In the genomic region with DNA sequence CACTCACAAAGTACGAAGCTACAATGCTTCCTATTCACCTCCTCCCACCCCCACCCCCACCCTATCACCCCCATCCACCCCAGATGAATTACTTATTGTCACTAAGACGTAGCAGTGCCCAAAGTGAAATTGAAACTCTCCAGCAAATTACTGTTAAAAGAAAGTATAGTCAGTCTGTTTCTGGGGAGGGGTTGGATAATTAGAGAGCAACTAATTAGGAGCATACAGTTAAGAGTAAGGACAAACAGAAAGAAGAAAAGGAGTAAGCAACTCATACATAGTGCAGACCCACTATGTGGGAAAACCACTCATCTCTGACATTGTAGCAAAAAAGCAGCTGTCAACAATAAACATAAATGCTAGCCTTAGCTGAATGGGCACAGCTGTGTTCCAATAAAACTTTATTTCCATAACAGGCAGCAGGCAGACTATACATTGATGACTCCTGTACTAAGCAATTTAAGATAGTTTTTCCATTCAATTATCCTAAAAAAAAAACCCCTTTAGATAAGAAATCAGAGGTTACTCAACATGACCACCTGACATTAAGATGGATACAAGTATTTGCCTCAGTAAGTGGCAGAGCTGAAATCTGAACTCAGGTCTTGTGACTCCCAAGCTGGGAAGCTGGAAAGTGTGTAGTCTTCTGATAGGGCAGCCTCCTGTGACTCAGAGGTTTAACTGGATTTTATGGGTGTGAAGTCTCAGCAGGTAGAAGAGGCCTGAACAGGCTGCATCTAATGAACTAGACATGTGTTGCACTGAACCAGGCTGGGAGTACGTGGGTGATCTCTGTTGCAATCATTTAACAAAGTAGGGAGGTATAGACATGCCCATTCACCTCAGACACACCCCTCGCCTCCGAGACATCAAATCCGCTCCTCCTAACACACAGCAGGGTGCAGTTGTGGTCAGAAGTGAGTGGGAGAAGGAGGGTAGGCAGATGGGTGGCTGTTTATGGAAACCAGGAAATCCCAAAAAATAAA, we compare ENCODE assay signal across 1 cellular context.
TF ChIP-seq lines count a peak whose summit lies in the region.

No MANE protein-coding gene starts in this region.

TF ChIP-seq in HEK293, 187 proteins besides CTCF, POLR2A, EP300 and RAD21 (continued from another document):
- TF ChIP-seq, protein P1, sequence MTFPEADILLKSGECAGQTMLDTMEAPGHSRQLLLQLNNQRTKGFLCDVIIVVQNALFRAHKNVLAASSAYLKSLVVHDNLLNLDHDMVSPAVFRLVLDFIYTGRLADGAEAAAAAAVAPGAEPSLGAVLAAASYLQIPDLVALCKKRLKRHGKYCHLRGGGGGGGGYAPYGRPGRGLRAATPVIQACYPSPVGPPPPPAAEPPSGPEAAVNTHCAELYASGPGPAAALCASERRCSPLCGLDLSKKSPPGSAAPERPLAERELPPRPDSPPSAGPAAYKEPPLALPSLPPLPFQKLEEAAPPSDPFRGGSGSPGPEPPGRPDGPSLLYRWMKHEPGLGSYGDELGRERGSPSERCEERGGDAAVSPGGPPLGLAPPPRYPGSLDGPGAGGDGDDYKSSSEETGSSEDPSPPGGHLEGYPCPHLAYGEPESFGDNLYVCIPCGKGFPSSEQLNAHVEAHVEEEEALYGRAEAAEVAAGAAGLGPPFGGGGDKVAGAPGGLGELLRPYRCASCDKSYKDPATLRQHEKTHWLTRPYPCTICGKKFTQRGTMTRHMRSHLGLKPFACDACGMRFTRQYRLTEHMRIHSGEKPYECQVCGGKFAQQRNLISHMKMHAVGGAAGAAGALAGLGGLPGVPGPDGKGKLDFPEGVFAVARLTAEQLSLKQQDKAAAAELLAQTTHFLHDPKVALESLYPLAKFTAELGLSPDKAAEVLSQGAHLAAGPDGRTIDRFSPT (tag by site-specific recombination; IDR thresholded peaks at IDR 0.05): peak; percentile 67
- TF ChIP-seq KLF1 (tag by site-specific recombination; IDR thresholded peaks at IDR 0.05) (0 out of 2 replicates have a peak, but pooled peaks have one; percentile 26), PRDM4 (tag by site-specific recombination; IDR thresholded peaks at IDR 0.05) (0 out of 2 replicates have a peak, but pooled peaks have one; percentile 34), TRIM28 (IDR thresholded peaks at IDR 0.05; ENCODE audit: borderline replicate concordance, low read length) (peak; percentile 42; the same call in 1 of the 2 replicates), ZNF24 (tag by site-specific recombination; IDR thresholded peaks at IDR 0.05) (peak; percentile 91), ZNF843 (tag by site-specific recombination; IDR thresholded peaks at IDR 0.05) (peak; percentile 63; the same call in 1 of the 2 replicates), ZNF621 (tag by site-specific recombination; IDR thresholded peaks at IDR 0.05) (no peak), ZNF18 (tag by site-specific recombination; IDR thresholded peaks at IDR 0.05) (peak; percentile 89), EGR2 (tag by site-specific recombination; IDR thresholded peaks at IDR 0.05; ENCODE audit: low read depth) (peak; percentile 91), ZSCAN23 (tag by site-specific recombination; IDR thresholded peaks at IDR 0.05) (0 out of 2 replicates have a peak, but pooled peaks have one; percentile 58), KLF10 (tag by site-specific recombination; IDR thresholded peaks at IDR 0.05) (peak; percentile 95), ZNF701 (tag by site-specific recombination; IDR thresholded peaks at IDR 0.05) (no peak), KLF9 (tag by site-specific recombination; IDR thresholded peaks at IDR 0.05; ENCODE audit: low read depth) (peak; percentile 46; the same call in 1 of the 2 replicates), PRDM10 (tag by site-specific recombination; IDR thresholded peaks at IDR 0.05) (peak; percentile 77), ZNF837 (tag by site-specific recombination; IDR thresholded peaks at IDR 0.05) (no peak), TCF7L2 (IDR thresholded peaks at IDR 0.05; ENCODE audit: borderline replicate concordance, low read depth, low read length) (no peak), ZBTB1 (tag by site-specific recombination; IDR thresholded peaks at IDR 0.05) (no peak), SP2 (tag by site-specific recombination; IDR thresholded peaks at IDR 0.05) (peak; percentile 41; the same call in 1 of the 2 replicates), RBAK (tag by site-specific recombination; IDR thresholded peaks at IDR 0.05) (no peak), ZNF274 (IDR thresholded peaks at IDR 0.05; ENCODE audit: low read length) (no peak), ZNF274 (tag by site-specific recombination; IDR thresholded peaks at IDR 0.05; ENCODE audit: borderline replicate concordance) (no peak), ZBTB21 (tag by site-specific recombination; IDR thresholded peaks at IDR 0.05) (peak; percentile 60), YY1 (tag by site-specific recombination; IDR thresholded peaks at IDR 0.05) (no peak), SCRT2 (tag by site-specific recombination; IDR thresholded peaks at IDR 0.05) (peak; percentile 98), ZNF768 (tag by site-specific recombination; IDR thresholded peaks at IDR 0.05) (0 out of 2 replicates have a peak, but pooled peaks have one; percentile 3), SP3 (tag by site-specific recombination; IDR thresholded peaks at IDR 0.05) (peak; percentile 32)
- TF ChIP-seq, protein P2, sequence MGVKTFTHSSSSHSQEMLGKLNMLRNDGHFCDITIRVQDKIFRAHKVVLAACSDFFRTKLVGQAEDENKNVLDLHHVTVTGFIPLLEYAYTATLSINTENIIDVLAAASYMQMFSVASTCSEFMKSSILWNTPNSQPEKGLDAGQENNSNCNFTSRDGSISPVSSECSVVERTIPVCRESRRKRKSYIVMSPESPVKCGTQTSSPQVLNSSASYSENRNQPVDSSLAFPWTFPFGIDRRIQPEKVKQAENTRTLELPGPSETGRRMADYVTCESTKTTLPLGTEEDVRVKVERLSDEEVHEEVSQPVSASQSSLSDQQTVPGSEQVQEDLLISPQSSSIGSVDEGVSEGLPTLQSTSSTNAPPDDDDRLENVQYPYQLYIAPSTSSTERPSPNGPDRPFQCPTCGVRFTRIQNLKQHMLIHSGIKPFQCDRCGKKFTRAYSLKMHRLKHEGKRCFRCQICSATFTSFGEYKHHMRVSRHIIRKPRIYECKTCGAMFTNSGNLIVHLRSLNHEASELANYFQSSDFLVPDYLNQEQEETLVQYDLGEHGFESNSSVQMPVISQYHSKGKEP (tag by site-specific recombination; IDR thresholded peaks at IDR 0.05): peak; percentile 92
- TF ChIP-seq, protein P3, sequence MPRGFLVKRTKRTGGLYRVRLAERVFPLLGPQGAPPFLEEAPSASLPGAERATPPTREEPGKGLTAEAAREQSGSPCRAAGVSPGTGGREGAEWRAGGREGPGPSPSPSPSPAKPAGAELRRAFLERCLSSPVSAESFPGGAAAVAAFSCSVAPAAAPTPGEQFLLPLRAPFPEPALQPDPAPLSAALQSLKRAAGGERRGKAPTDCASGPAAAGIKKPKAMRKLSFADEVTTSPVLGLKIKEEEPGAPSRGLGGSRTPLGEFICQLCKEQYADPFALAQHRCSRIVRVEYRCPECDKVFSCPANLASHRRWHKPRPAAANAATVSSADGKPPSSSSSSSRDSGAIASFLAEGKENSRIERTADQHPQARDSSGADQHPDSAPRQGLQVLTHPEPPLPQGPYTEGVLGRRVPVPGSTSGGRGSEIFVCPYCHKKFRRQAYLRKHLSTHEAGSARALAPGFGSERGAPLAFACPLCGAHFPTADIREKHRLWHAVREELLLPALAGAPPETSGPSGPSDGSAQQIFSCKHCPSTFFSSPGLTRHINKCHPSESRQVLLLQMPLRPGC (tag by site-specific recombination; IDR thresholded peaks at IDR 0.05): 0 out of 2 replicates have a peak, but pooled peaks have one; percentile 46
